Comparison of ENCODE assay signal across 8 cellular contexts in the genomic region with DNA sequence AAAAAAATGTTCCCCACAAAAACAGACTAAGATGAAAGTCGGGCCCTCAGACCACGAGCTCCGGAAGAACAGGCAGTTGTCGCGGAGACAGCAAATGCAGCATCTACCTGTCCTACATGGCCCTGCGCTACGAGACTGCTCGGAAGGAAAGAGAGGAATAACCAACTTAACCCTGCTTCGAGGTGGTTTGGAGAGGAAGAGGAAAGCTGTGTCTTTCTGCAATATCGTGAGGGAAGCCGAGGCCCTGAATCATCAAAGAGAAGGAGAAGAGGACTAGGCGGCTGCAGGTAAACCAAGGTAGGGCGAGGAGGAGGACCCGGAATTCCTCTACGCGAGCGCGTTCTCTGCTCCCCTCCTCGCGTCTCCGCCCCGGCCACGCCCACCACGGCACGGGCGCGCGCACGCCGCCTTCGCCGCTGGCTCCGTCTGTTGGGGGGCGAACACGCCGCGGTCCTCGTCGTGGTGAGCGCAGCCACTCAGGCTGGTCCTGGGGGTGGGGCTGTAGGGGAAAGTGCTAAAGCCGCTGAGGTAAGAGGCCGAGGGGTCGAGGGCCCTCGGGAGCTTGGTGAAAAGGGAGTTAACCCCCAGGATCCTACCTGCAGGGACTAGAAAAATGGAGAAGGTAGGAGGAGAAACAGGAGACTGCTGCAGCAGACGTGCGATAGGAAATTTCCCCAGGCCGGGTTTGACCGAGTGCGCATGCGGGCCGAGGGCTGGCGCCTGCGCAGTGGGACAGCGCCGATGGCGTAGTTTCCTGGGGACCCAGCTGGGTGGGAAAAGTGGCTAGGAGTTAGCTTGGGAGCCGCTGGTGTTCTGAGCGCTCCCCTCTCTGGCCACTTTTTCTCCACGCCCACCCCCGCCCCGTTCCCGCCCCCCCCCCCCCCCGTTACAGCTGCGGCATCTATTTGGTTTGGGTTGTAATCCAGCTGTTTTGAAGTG. TPM values are rescaled to one million over a fixed set of nuclear protein-coding genes. Genes with fewer than 3 reads are reported as not detected.
A peak's percentile ranks its signal among the peaks of the same experiment; 100 is the strongest.
DNase-seq lines count a peak whose midpoint lies in the region; ATAC-seq and FAIRE-seq lines count a peak whose summit lies in the region.

ANAPC16 (plus strand) TSS at position 402 of the 939 bp plus-strand sequence. CDS start 7,903 bp downstream, outside the sequence.
A gene with protein sequence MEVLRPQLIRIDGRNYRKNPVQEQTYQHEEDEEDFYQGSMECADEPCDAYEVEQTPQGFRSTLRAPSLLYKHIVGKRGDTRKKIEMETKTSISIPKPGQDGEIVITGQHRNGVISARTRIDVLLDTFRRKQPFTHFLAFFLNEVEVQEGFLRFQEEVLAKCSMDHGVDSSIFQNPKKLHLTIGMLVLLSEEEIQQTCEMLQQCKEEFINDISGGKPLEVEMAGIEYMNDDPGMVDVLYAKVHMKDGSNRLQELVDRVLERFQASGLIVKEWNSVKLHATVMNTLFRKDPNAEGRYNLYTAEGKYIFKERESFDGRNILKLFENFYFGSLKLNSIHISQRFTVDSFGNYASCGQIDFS (minus strand): TSS at position 666 of the 939 bp plus-strand sequence. CDS start 2,978 bp downstream, outside the sequence.

- DNase-seq in COLO668 (lab: John Stamatoyannopoulos, UW; ENCODE audit: unreplicated experiment) (peak; percentile 88), HTR-8/SVneo (ENCODE audit: insufficient read length, low spot score) (peak; percentile 91), NOMO-1 treated with DMSO at 0.1 percent for 48 hours (lab: John Stamatoyannopoulos, UW; ENCODE audit: unreplicated experiment) (peak; percentile 86), lung microvascular endothelial cell (ENCODE audit: low read depth in 2 of 2) (peak; percentile 91 to 93)
- DNase-seq in activated CD8-positive, alpha-beta memory T cell treated with anti-CD3 and anti-CD28 coated beads for 4 hours (ENCODE audit: low read depth in 2 of 2), result peak; percentile 87 to 89
- peak; percentile 88 to 91 (median 90) for DNase-seq in effector memory CD4-positive, alpha-beta T cell
- DNase-seq in stimulated activated CD4-positive, alpha-beta T cell treated with anti-CD3 and anti-CD28 coated beads, TNF-alpha, amount 100 ng/mL, for 4 hours (ENCODE audit: low read depth in 3 of 3), result peak; percentile 87 to 90 (median 88)

- peaks cover 6% of the 10 kb centered on the region for H3K36me3 ChIP-seq in effector memory CD4-positive, alpha-beta T cell (ENCODE audit: control insufficient read depth, insufficient read depth, low read length)

- peak within 1 kb of the TSS; percentile 66 for H3K4me3 ChIP-seq in effector memory CD4-positive, alpha-beta T cell (ENCODE audit: insufficient read depth, low read depth, low read length, poor library complexity, severe bottlenecking)

- peak within 1 kb of the TSS; percentile 93 for H3K27ac ChIP-seq in effector memory CD4-positive, alpha-beta T cell (ENCODE audit: insufficient read depth, low read length, poor library complexity, severe bottlenecking)

- H3K27me3 ChIP-seq in effector memory CD4-positive, alpha-beta T cell (replicated peaks; ENCODE audit: control insufficient read depth, insufficient read depth, low read length, poor library complexity, severe bottlenecking), result no peaks in the 10 kb centered on the region

- peaks cover 20% of the 10 kb centered on the region for H3K4me1 ChIP-seq in effector memory CD4-positive, alpha-beta T cell (ENCODE audit: control insufficient read depth, insufficient read depth, low read length, poor library complexity, severe bottlenecking)

- ATAC-seq in GM21360 (IDR thresholded peaks at IDR 0.05; ENCODE audit: unreplicated experiment), result peak; percentile 80

- H3K9me3 ChIP-seq in effector memory CD4-positive, alpha-beta T cell (ENCODE audit: control insufficient read depth, low read length), result no peaks in the 10 kb centered on the region

- peak; percentile 92 for FAIRE-seq in HTR-8/SVneo (lab: Jason Lieb, UNC)

RNA-seq across cellular contexts. Expression of gene ANAPC16, which starts in this region (rescaled TPM):
- total RNA-seq in lung microvascular endothelial cell, result 38.7 and 46.4 TPM in 2 replicates

RNA-seq across cellular contexts. Expression of the second gene that starts in this region (rescaled TPM):
- 21.0 and 22.4 TPM in 2 replicates for total RNA-seq in lung microvascular endothelial cell

Comparison
In these comparisons a context has a peak if more than half of its experiments do, and no peak if none do; other contexts are left out.
1. Peak in every context shown above with its lines: DNase-seq, ATAC-seq, H3K4me3 ChIP-seq and H3K27ac ChIP-seq.